ENCODE assay signal across 22 cellular contexts in genomic region chr20:19335916-19336315, GRCh38.
"Had no signal": no experiment of that assay in that cellular context is flagged by ENCODE, and none has a peak within 500 bp of the region (broad histone marks: within the 10 kb centered on the region; RNA-seq: fewer than 3 reads in every experiment).

No MANE protein-coding gene starts in this region.

- ATAC-seq: HepG2 had no signal

- H3K4me1 ChIP-seq: SJSA1 had no signal

- H3K27ac ChIP-seq: SJSA1, SK-N-MC had no signal

- DNase-seq: IMR-90, Karpas-422, MM.1S, NCI-H1092 treated with DMSO at 0.1 percent for 48 hours, NCI-H1436, NCI-H187, NCI-H2029, NCI-H2081 treated with DMSO at 0.1 percent for 48 hours, NCI-H2171, NCI-H226, NCI-H446, NCI-H510A, NCI-H524 treated with DMSO at 0.1 percent for 48 hours, NCI-H69, NCI-H774, Right ventricle myocardium superior, RPMI8226, SIG-M5 had no signal

- H3K4me3 ChIP-seq: SJSA1, SK-N-MC had no signal

- H3K9me3 ChIP-seq: SJSA1 had no signal

- H3K36me3 ChIP-seq: SJSA1 had no signal

- H3K27me3 ChIP-seq: SJSA1 had no signal

- FAIRE-seq: HepG2, RCC 7860 had no signal
